Comparison of ENCODE assay signal across 15 cellular contexts in the genomic region with DNA sequence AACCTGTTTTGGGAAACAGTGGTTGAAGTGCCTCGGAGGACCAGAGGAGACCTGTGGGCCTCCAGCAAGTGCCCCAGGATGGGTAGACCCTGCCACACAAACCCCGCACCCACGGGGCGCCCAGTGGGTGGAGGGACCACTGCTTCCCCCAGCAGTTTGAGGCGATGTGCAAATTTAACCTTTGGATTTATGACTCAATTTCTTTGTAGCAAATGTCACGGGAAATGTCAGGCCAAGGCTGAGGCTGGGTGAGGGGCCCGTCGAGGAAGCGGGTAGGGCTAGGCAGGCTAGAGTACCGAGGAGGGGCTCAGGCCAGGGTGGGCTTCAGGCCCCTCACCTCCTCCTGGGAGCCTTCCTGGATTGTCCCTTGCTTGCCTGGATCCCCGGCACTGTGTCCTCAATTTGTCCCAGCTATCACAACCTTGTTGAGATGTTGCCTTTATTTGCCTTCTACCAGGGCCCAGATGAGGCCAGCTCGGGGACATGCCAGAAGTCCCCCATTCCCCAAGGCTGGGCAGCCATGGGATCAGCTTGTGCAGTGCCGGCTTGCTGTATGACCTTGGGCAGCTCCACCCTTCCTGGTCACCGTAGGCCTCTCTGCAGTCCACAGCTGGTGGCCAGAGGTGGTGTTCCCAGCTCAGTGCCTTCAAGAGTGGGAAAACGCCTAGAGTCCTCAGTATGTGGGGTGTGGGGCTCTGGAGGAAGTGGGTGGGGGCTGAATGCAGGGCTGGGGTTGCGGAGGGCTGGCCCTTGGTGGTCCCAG. TPM values are rescaled to one million over a fixed set of nuclear protein-coding genes. Genes with fewer than 3 reads are reported as not detected.
A peak's percentile ranks its signal among the peaks of the same experiment; 100 is the strongest.
DNase-seq lines count a peak whose midpoint lies in the region; ATAC-seq and TF ChIP-seq lines count a peak whose summit lies in the region.
"Had no signal": no experiment of that assay in that cellular context is flagged by ENCODE, and none has a peak within 500 bp of the region (broad histone marks: within the 10 kb centered on the region; RNA-seq: fewer than 3 reads in every experiment).

No MANE protein-coding gene starts in this region.

- H3K4me3 ChIP-seq in lower lobe of right lung (no peak overlapping the region), BE2C (ENCODE audit: low read depth, low read length) (no peak overlapping the region), mesenchymal stem cell (ENCODE audit: insufficient read depth in 1 of 2, low read depth in 1 of 2, low read length in 2 of 2) (no peak overlapping the region)
- H3K4me3 ChIP-seq: BLaER1 treated with 17β-estradiol and CSF1 and Interleukin-3, amounts not matched to agents 10 nM and 100 nM; HAP-1 had no signal

- no peaks in the 10 kb centered on the region for H3K79me1 ChIP-seq in mesenchymal stem cell (replicated peaks; ENCODE audit: low read length, poor library complexity, severe bottlenecking)

- peak; percentile 42 for ATAC-seq in stimulated activated naive CD8-positive, alpha-beta T cell treated with anti-CD3 and anti-CD28 coated beads, Interleukin-15, Interleukin-2, amounts not matched to agents 100 U/mL and 50 U/mL, for 24 hours
- ATAC-seq in stimulated activated naive CD8-positive, alpha-beta T cell treated with anti-CD3 and anti-CD28 coated beads, Interleukin-15, amount 100 ng/mL, for 72 hours: no peak
- ATAC-seq in lower lobe of right lung (no peak), omental fat pad (ENCODE audit: low FRiP score) (no peak)

- DNase-seq in activated CD8-positive, alpha-beta memory T cell treated with anti-CD3 and anti-CD28 coated beads, Interleukin-2, amount 50 U/mL, for 4 hours: peak; percentile 7
- DNase-seq in activated CD8-positive, alpha-beta memory T cell treated with anti-CD3 and anti-CD28 coated beads for 24 hours: no peak
- peak; percentile 39 for DNase-seq in stimulated activated naive CD8-positive, alpha-beta T cell treated with anti-CD3 and anti-CD28 coated beads, Interleukin-15, Interleukin-2, amounts not matched to agents 100 U/mL and 50 U/mL, for 24 hours
- DNase-seq in stimulated activated naive CD8-positive, alpha-beta T cell treated with anti-CD3 and anti-CD28 coated beads, Interleukin-15, amount 100 ng/mL, for 72 hours: no peak
- DNase-seq in lower lobe of right lung (peak; percentile 30), BE2C (no peak), omental fat pad (ENCODE audit: low spot score) (no peak), mesenchymal stem cell (no peak)
- DNase-seq: 8988T; AML-193; CD4-positive, CD25-positive, alpha-beta regulatory T cell; DMS53; GF-D8 had no signal

- no peak overlapping the region for H3K27ac Mint-ChIP-seq in stimulated activated naive CD8-positive, alpha-beta T cell treated with anti-CD3 and anti-CD28 coated beads, Interleukin-15, amount 100 ng/mL, for 72 hours
- H3K27ac Mint-ChIP-seq: CD4-positive, CD25-positive, alpha-beta regulatory T cell had no signal

- no peak overlapping the region for H4K8ac ChIP-seq in mesenchymal stem cell (ENCODE audit: low read length)

- TF ChIP-seq CTCF in lower lobe of right lung (IDR thresholded peaks at IDR 0.05): no peak
- TF ChIP-seq CTCF in BE2C (IDR thresholded peaks at IDR 0.05; ENCODE audit: low read depth, low read length): no peak
- no peak for TF ChIP-seq CTCF in omental fat pad (IDR thresholded peaks at IDR 0.05)

- H3K27me3 ChIP-seq in lower lobe of right lung (ENCODE audit: low read depth): peaks cover 14% of the 10 kb centered on the region
- H3K27me3 ChIP-seq in BE2C: no peaks in the 10 kb centered on the region
- H3K27me3 ChIP-seq in mesenchymal stem cell (ENCODE audit: control insufficient read depth in 1 of 2, insufficient read depth in 1 of 2, low read length in 2 of 2): peaks cover 14 to 27% of the 10 kb centered on the region in 2 experiments

- no peak overlapping the region for H3K18ac ChIP-seq in mesenchymal stem cell (ENCODE audit: low read depth in 1 of 2, low read length in 2 of 2)

- H3K14ac ChIP-seq in mesenchymal stem cell (ENCODE audit: low read length in 2 of 2): no peak overlapping the region

- H2AK5ac ChIP-seq in mesenchymal stem cell (ENCODE audit: low read length, severe bottlenecking): no peak overlapping the region

- H3K9me3 Mint-ChIP-seq in stimulated activated naive CD8-positive, alpha-beta T cell treated with anti-CD3 and anti-CD28 coated beads, Interleukin-15, amount 100 ng/mL, for 72 hours: peaks cover 0 to 12% of the 10 kb centered on the region in 2 donors

- H2AFZ ChIP-seq in mesenchymal stem cell (ENCODE audit: low read depth, low read length): no peak overlapping the region

- no peak overlapping the region for H2BK15ac ChIP-seq in mesenchymal stem cell (ENCODE audit: low read depth, poor library complexity, severe bottlenecking)

- peaks cover 6% of the 10 kb centered on the region for H3K4me1 ChIP-seq in lower lobe of right lung
- H3K4me1 ChIP-seq in BE2C: no peaks in the 10 kb centered on the region
- peaks cover 12% of the 10 kb centered on the region for H3K4me1 ChIP-seq in mesenchymal stem cell (ENCODE audit: control insufficient read depth, insufficient read depth, low read depth, low read length)
- H3K4me1 ChIP-seq: HAP-1 had no signal

- H2BK120ac ChIP-seq in mesenchymal stem cell (ENCODE audit: low read depth, low read length): no peak overlapping the region

- H3K27me3 Mint-ChIP-seq in stimulated activated naive CD8-positive, alpha-beta T cell treated with anti-CD3 and anti-CD28 coated beads, Interleukin-15, amount 100 ng/mL, for 72 hours: peaks cover 10% of the 10 kb centered on the region

- H3K36me3 ChIP-seq in lower lobe of right lung (no peaks in the 10 kb centered on the region), BE2C (no peaks in the 10 kb centered on the region), mesenchymal stem cell (ENCODE audit: control insufficient read depth in 1 of 2, insufficient read depth in 2 of 2, low read depth in 1 of 2, low read length in 2 of 2) (peaks cover 0 to 2% of the 10 kb centered on the region in 2 experiments)
- H3K36me3 ChIP-seq: HAP-1 had no signal

- WGBS in mesenchymal stem cell: 85% methylated on average over 16 of the region's 16 CpGs

- no peak overlapping the region for H3K4me3 Mint-ChIP-seq in stimulated activated naive CD8-positive, alpha-beta T cell treated with anti-CD3 and anti-CD28 coated beads, Interleukin-15, amount 100 ng/mL, for 72 hours

- H3K4me2 ChIP-seq in mesenchymal stem cell (ENCODE audit: low read length, poor library complexity, severe bottlenecking): no peak overlapping the region
- H3K4me2 ChIP-seq: BLaER1 treated with 17β-estradiol and CSF1 and Interleukin-3, amounts not matched to agents 10 nM and 100 nM had no signal

- H3K27ac ChIP-seq in lower lobe of right lung: no peak overlapping the region
- H3K27ac ChIP-seq in mesenchymal stem cell (ENCODE audit: low read length, poor library complexity, severe bottlenecking): no peak overlapping the region
- H3K27ac ChIP-seq: BLaER1 treated with 17β-estradiol and CSF1 and Interleukin-3, amounts not matched to agents 10 nM and 100 nM had no signal

- no peak overlapping the region for H4K91ac ChIP-seq in mesenchymal stem cell (ENCODE audit: low read length)

- peaks cover 12% of the 10 kb centered on the region for H3K4me1 Mint-ChIP-seq in stimulated activated naive CD8-positive, alpha-beta T cell treated with anti-CD3 and anti-CD28 coated beads, Interleukin-15, amount 100 ng/mL, for 72 hours

- no peak overlapping the region for H3K9ac ChIP-seq in mesenchymal stem cell (ENCODE audit: low read length)
- H3K9ac ChIP-seq: BLaER1 treated with 17β-estradiol and CSF1 and Interleukin-3, amounts not matched to agents 10 nM and 100 nM had no signal

- H3K4ac ChIP-seq in mesenchymal stem cell (ENCODE audit: low read depth in 1 of 2, low read length in 2 of 2): no peak overlapping the region

- H2BK12ac ChIP-seq in mesenchymal stem cell (ENCODE audit: low read length in 2 of 2): no peak overlapping the region

- H3K9me3 ChIP-seq in lower lobe of right lung (peaks cover 2% of the 10 kb centered on the region), BE2C (no peaks in the 10 kb centered on the region), mesenchymal stem cell (ENCODE audit: control insufficient read depth, low read length) (peaks cover 16% of the 10 kb centered on the region)

- H3K23ac ChIP-seq in mesenchymal stem cell (ENCODE audit: low read length in 2 of 2): no peak overlapping the region

- no peak overlapping the region for H2BK5ac ChIP-seq in mesenchymal stem cell (ENCODE audit: low read depth, low read length, poor library complexity, severe bottlenecking)

- intact Hi-C loops in lower lobe of right lung (cut with DNase I): no loop called here

RNA-seq across cellular contexts. Expression of a gene that starts 39.5 kb away (rescaled TPM):
- total RNA-seq in lower lobe of right lung (33.9 TPM), omental fat pad (10 to 100 TPM in 3 of 4 donors, 1 to 10 TPM in 1; 1.7 to 41.5 (median 14.2) TPM)
- polyA plus RNA-seq in BE2C (2012; ENCODE audit: insufficient read depth, insufficient read length, low read depth): 1.4 TPM
- polyA plus RNA-seq in mesenchymal stem cell (2013, experiment 1 of 2): 0.17 TPM
- polyA plus RNA-seq in mesenchymal stem cell (2013, experiment 2 of 2): 0.10 TPM
- total RNA-seq: CD4-positive, CD25-positive, alpha-beta regulatory T cell had no signal
- polyA plus RNA-seq: CD4-positive, CD25-positive, alpha-beta regulatory T cell had no signal

Comparison
In these comparisons a context has a peak if more than half of its experiments do, and no peak if none do; other contexts are left out.
1. DNase-seq: peak in activated CD8-positive, alpha-beta memory T cell treated with anti-CD3 and anti-CD28 coated beads, Interleukin-2, amount 50 U/mL, for 4 hours (single experiment), stimulated activated naive CD8-positive, alpha-beta T cell treated with anti-CD3 and anti-CD28 coated beads, Interleukin-15, Interleukin-2, amounts not matched to agents 100 U/mL and 50 U/mL, for 24 hours (single experiment) and lower lobe of right lung (single experiment); none in activated CD8-positive, alpha-beta memory T cell treated with anti-CD3 and anti-CD28 coated beads for 24 hours (single experiment), stimulated activated naive CD8-positive, alpha-beta T cell treated with anti-CD3 and anti-CD28 coated beads, Interleukin-15, amount 100 ng/mL, for 72 hours (0 of 2), BE2C (single experiment), omental fat pad (single experiment) and mesenchymal stem cell (single experiment).